8 cellular contexts compared by ENCODE assay signal in genomic region chr1:200139661-200140250, GRCh38.
DNase-seq lines count a peak whose midpoint lies in the region; ATAC-seq and TF ChIP-seq lines count a peak whose summit lies in the region.

No MANE protein-coding gene starts in this region.

- H3K4me1 ChIP-seq in GM23248 (ENCODE audit: insufficient read depth): no peaks in the 10 kb centered on the region
- no peaks in the 10 kb centered on the region for H3K4me1 ChIP-seq in KMS-11 (ENCODE audit: low read depth, poor library complexity, severe bottlenecking)
- no peaks in the 10 kb centered on the region for H3K4me1 ChIP-seq in RWPE2 (ENCODE audit: insufficient read depth, poor library complexity, severe bottlenecking)
- no peaks in the 10 kb centered on the region for H3K4me1 ChIP-seq in osteoblast (ENCODE audit: insufficient read depth, low read length)

- WGBS in GM23248 (ENCODE audit: low coverage in 1 of 2, low lambda C conversion rate in 2 of 2, missing lambda C conversion rate in 2 of 2), 2 experiments: 36 to 37% methylated on average over 4 of the region's 4 CpGs

- no peaks in the 10 kb centered on the region for H3F3A ChIP-seq in GM23248 (ENCODE audit: insufficient read depth)

- H3K4me3 ChIP-seq in GM23248: no peak overlapping the region
- no peak overlapping the region for H3K4me3 ChIP-seq in KMS-11 (IDR thresholded peaks at IDR 0.05; ENCODE audit: insufficient read depth, low read depth, low read length)
- no peak overlapping the region for H3K4me3 ChIP-seq in RWPE2 (ENCODE audit: severe bottlenecking)
- no peak overlapping the region for H3K4me3 ChIP-seq in osteoblast (ENCODE audit: insufficient read depth, low read length)

- H3K4me2 ChIP-seq in GM23248 (ENCODE audit: unreplicated experiment): no peak overlapping the region
- H3K4me2 ChIP-seq in KMS-11: no peak overlapping the region
- H3K4me2 ChIP-seq in osteoblast (ENCODE audit: insufficient read depth, low read length): no peak overlapping the region

- no peak overlapping the region for H3K27ac ChIP-seq in GM23248
- H3K27ac ChIP-seq in KMS-11: no peak overlapping the region
- H3K27ac ChIP-seq in RWPE2 (ENCODE audit: poor library complexity, severe bottlenecking): no peak overlapping the region
- H3K27ac ChIP-seq in osteoblast (ENCODE audit: low read depth, low read length): no peak overlapping the region

- H3K27me3 ChIP-seq in GM23248 (replicated peaks; ENCODE audit: insufficient read depth) (no peaks in the 10 kb centered on the region), KMS-11 (ENCODE audit: insufficient read depth, low read depth) (no peaks in the 10 kb centered on the region), RWPE2 (ENCODE audit: insufficient read depth, poor library complexity, severe bottlenecking) (no peaks in the 10 kb centered on the region), osteoblast (ENCODE audit: insufficient read depth, low read length) (no peaks in the 10 kb centered on the region)

- ATAC-seq in RWPE2 (ENCODE audit: low read depth): peak; percentile 73
- no peak for ATAC-seq in omental fat pad (ENCODE audit: low FRiP score)

- H2AFZ ChIP-seq in GM23248 (no peak overlapping the region), KMS-11 (ENCODE audit: low read depth) (no peak overlapping the region), osteoblast (ENCODE audit: low read length) (no peak overlapping the region)

- no peaks in the 10 kb centered on the region for H3K9me3 ChIP-seq in GM23248 (ENCODE audit: low read depth)
- no peaks in the 10 kb centered on the region for H3K9me3 ChIP-seq in RWPE2 (ENCODE audit: severe bottlenecking)
- no peaks in the 10 kb centered on the region for H3K9me3 ChIP-seq in osteoblast (ENCODE audit: low read depth, low read length)

- H3K79me2 ChIP-seq in GM23248 (ENCODE audit: insufficient read depth): no peaks in the 10 kb centered on the region
- no peaks in the 10 kb centered on the region for H3K79me2 ChIP-seq in KMS-11 (ENCODE audit: insufficient read depth, low read depth)
- H3K79me2 ChIP-seq in osteoblast (ENCODE audit: insufficient read depth, low read length): no peaks in the 10 kb centered on the region

- TF ChIP-seq POLR2A in erythroblast (IDR thresholded peaks at IDR 0.05; ENCODE audit: low read length): no peak

- TF ChIP-seq CTCF in KMS-11 (conservative IDR thresholded peaks at IDR 0.05; ENCODE audit: low read depth, low read length) (peak; percentile 92), RWPE2 (IDR thresholded peaks at IDR 0.05; ENCODE audit: poor library complexity, severe bottlenecking) (peak; percentile 91), osteoblast (IDR thresholded peaks at IDR 0.05; ENCODE audit: extremely low read depth, low read depth, low read length) (peak; percentile 83), omental fat pad (IDR thresholded peaks at IDR 0.05) (no peak)

- DNase-seq in A172 (ENCODE audit: low spot score) (peak; percentile 74), EH (ENCODE audit: low read depth) (peak; percentile 76), GM23248 (peak; percentile 81), RWPE2 (ENCODE audit: low spot score) (no peak), erythroblast (lab: John Stamatoyannopoulos, UW) (peak; percentile 62 to 70), osteoblast (ENCODE audit: insufficient read length, low spot score, missing footprints) (peak; percentile 91), omental fat pad (ENCODE audit: low spot score) (no peak)

- H4K20me1 ChIP-seq in GM23248 (ENCODE audit: insufficient read depth): no peaks in the 10 kb centered on the region
- no peaks in the 10 kb centered on the region for H4K20me1 ChIP-seq in KMS-11 (ENCODE audit: insufficient read depth)
- no peaks in the 10 kb centered on the region for H4K20me1 ChIP-seq in osteoblast (ENCODE audit: insufficient read depth, low read length)

- in situ Hi-C loops in GM23248 (cut with MboI): loop anchor here (25.0 kb wide), 2 partner anchors 348 to 452 kb away; no protein-coding TSS in a partner anchor

- H3K9ac ChIP-seq in GM23248: no peak overlapping the region
- H3K9ac ChIP-seq in KMS-11: no peak overlapping the region

- H3K36me3 ChIP-seq in GM23248 (ENCODE audit: low read depth) (no peaks in the 10 kb centered on the region), KMS-11 (ENCODE audit: insufficient read depth) (no peaks in the 10 kb centered on the region), RWPE2 (ENCODE audit: low read depth) (no peaks in the 10 kb centered on the region), osteoblast (ENCODE audit: insufficient read depth, low read length) (no peaks in the 10 kb centered on the region)

- H3K9me2 ChIP-seq in GM23248 (ENCODE audit: insufficient read depth): no peaks in the 10 kb centered on the region

Comparison
In these comparisons a context has a peak if more than half of its experiments do, and no peak if none do; other contexts are left out.
1. DNase-seq: peak in A172 (single experiment), EH (single experiment), GM23248 (single experiment), erythroblast (2 of 2) and osteoblast (single experiment); none in RWPE2 (single experiment) and omental fat pad (single experiment).
2. CTCF ChIP-seq: peak in KMS-11 (single experiment), RWPE2 (single experiment) and osteoblast (single experiment); none in omental fat pad (0 of 3).